ENCODE assay signal across 19 cellular contexts in genomic region chr6:35622283-35622682, GRCh38.
DNase-seq lines count a peak whose midpoint lies in the region; ATAC-seq and FAIRE-seq lines count a peak whose summit lies in the region.
"Had no signal": no experiment of that assay in that cellular context is flagged by ENCODE, and none has a peak within 500 bp of the region (broad histone marks: within the 10 kb centered on the region; RNA-seq: fewer than 3 reads in every experiment).

No MANE protein-coding gene starts in this region.

- no peaks in the 10 kb centered on the region for H3K9me3 ChIP-seq in adipocyte (ENCODE audit: control insufficient read depth, low read length)

- peak overlapping the region; percentile 14 for H3K9ac ChIP-seq in adipocyte (ENCODE audit: low read length)

- H3K9me3 Mint-ChIP-seq in activated CD4-positive, alpha-beta T cell treated with anti-CD3 and anti-CD28 coated beads for 36 hours (ENCODE audit: low read depth): no peaks in the 10 kb centered on the region
- no peaks in the 10 kb centered on the region for H3K9me3 Mint-ChIP-seq in activated naive CD4-positive, alpha-beta T cell treated with anti-CD3 and anti-CD28 coated beads, Interleukin-2, amount 50 U/mL, for 24 hours
- H3K9me3 Mint-ChIP-seq: H9 had no signal

- intact Hi-C loops in activated CD4-positive, alpha-beta T cell treated with anti-CD3 and anti-CD28 coated beads for 36 hours (cut with DNase I, micrococcal nuclease): no loop called here

- H3K36me3 Mint-ChIP-seq in activated CD4-positive, alpha-beta T cell treated with anti-CD3 and anti-CD28 coated beads for 36 hours (ENCODE audit: low read depth): peaks cover 53% of the 10 kb centered on the region
- peaks cover 9% of the 10 kb centered on the region for H3K36me3 Mint-ChIP-seq in activated naive CD4-positive, alpha-beta T cell treated with anti-CD3 and anti-CD28 coated beads, Interleukin-2, amount 50 U/mL, for 24 hours

- no peak for FAIRE-seq in RCC 7860 (lab: Jason Lieb, UNC)
- FAIRE-seq: HepG2 had no signal

- H3K4me3 ChIP-seq in adipocyte (ENCODE audit: low read length): no peak overlapping the region

- H3K27me3 Mint-ChIP-seq in activated CD4-positive, alpha-beta T cell treated with anti-CD3 and anti-CD28 coated beads for 36 hours: no peaks in the 10 kb centered on the region
- no peaks in the 10 kb centered on the region for H3K27me3 Mint-ChIP-seq in activated naive CD4-positive, alpha-beta T cell treated with anti-CD3 and anti-CD28 coated beads, Interleukin-2, amount 50 U/mL, for 24 hours
- H3K27me3 Mint-ChIP-seq: B cell had no signal

- H3K27me3 ChIP-seq in adipocyte (replicated peaks; ENCODE audit: control insufficient read depth, insufficient read depth, low read length): no peaks in the 10 kb centered on the region

- POLR2A ChIA-PET in activated CD4-positive, alpha-beta T cell treated with anti-CD3 and anti-CD28 coated beads for 36 hours (lab: Charles Lee): no interaction called here

- CTCF ChIA-PET in activated CD4-positive, alpha-beta T cell treated with anti-CD3 and anti-CD28 coated beads for 36 hours (lab: Charles Lee): interaction anchor here (0.9 to 7.9 kb wide), 8 partner anchors 13 to 114 kb away, joined by 3 to 63 read pairs (median 6); partner anchors contain the start of gene ARMC12

- H3K4me1 Mint-ChIP-seq in activated CD4-positive, alpha-beta T cell treated with anti-CD3 and anti-CD28 coated beads for 36 hours: peaks cover 43% of the 10 kb centered on the region
- peaks cover 70% of the 10 kb centered on the region for H3K4me1 Mint-ChIP-seq in activated naive CD4-positive, alpha-beta T cell treated with anti-CD3 and anti-CD28 coated beads, Interleukin-2, amount 50 U/mL, for 24 hours
- H3K4me1 Mint-ChIP-seq: B cell, H9 had no signal

- H3K27ac Mint-ChIP-seq in activated CD4-positive, alpha-beta T cell treated with anti-CD3 and anti-CD28 coated beads for 36 hours: no peak overlapping the region
- peak overlapping the region; percentile 86 for H3K27ac Mint-ChIP-seq in activated naive CD4-positive, alpha-beta T cell treated with anti-CD3 and anti-CD28 coated beads, Interleukin-2, amount 50 U/mL, for 24 hours
- H3K27ac Mint-ChIP-seq: B cell had no signal

- DNase-seq in activated CD4-positive, alpha-beta T cell treated with anti-CD3 and anti-CD28 coated beads for 36 hours: no peak
- no peak for DNase-seq in activated CD4-positive, alpha-beta T cell treated with anti-CD3 and anti-CD28 coated beads, Interleukin-2, amount 50 U/mL, for 48 hours
- no peak for DNase-seq in activated naive CD4-positive, alpha-beta T cell treated with anti-CD3 and anti-CD28 coated beads, Interleukin-2, amount 50 U/mL, for 16 hours
- DNase-seq in adipocyte (ENCODE audit: low read depth) (no peak), RCC 7860 (ENCODE audit: low spot score) (no peak), SK-N-DZ (ENCODE audit: low spot score) (no peak)
- no peak for DNase-seq in stimulated activated CD8-positive, alpha-beta memory T cell treated with anti-CD3 and anti-CD28 coated beads, Interleukin-4, amount 100 ng/mL, for 48 hours
- DNase-seq: DMS153, GF-D8, H9, KBM-7, NCI-H1417, NCI-H187 treated with DMSO at 0.1 percent for 48 hours, NCI-H345, NCI-H524 treated with DMSO at 0.1 percent for 48 hours, RPMI8226 had no signal

- H3K36me3 ChIP-seq in adipocyte (ENCODE audit: control insufficient read depth, insufficient read depth, low read length, severe bottlenecking): peaks cover 87% of the 10 kb centered on the region

- no peak overlapping the region for H3K4me3 Mint-ChIP-seq in activated CD4-positive, alpha-beta T cell treated with anti-CD3 and anti-CD28 coated beads for 36 hours
- peak overlapping the region; percentile 39 for H3K4me3 Mint-ChIP-seq in activated naive CD4-positive, alpha-beta T cell treated with anti-CD3 and anti-CD28 coated beads, Interleukin-2, amount 50 U/mL, for 24 hours
- H3K4me3 Mint-ChIP-seq: B cell, H9 had no signal

- H3K4me1 ChIP-seq in adipocyte (ENCODE audit: control insufficient read depth, insufficient read depth, low read length): peaks cover 41% of the 10 kb centered on the region

- ATAC-seq in activated CD4-positive, alpha-beta T cell treated with anti-CD3 and anti-CD28 coated beads for 36 hours: peak; percentile 38
- ATAC-seq: HepG2 had no signal
